ENCODE assay signal across 16 cellular contexts in the genomic region with DNA sequence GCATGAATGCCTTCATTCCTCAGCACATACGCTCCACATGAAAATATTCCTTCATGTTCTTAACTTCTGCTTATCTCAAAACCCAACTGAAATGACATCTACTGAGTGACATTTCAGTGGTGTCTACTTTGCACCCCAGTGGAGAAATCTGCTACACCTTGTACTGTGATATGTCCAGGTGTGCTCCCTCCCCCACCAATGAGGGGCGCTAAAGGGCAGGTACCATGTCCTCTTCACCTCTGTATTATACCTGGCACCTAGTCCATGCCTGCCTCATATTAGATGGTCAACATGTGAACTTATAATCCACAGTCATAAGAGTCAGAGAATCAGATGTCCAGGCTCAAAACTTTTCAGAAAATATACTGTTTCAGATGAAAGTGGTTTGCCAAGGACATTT. TPM values are rescaled to one million over a fixed set of nuclear protein-coding genes. Genes with fewer than 3 reads are reported as not detected.
A peak's percentile ranks its signal among the peaks of the same experiment; 100 is the strongest.
DNase-seq lines count a peak whose midpoint lies in the region; ATAC-seq, FAIRE-seq and TF ChIP-seq lines count a peak whose summit lies in the region.
"Had no signal": no experiment of that assay in that cellular context is flagged by ENCODE, and none has a peak within 500 bp of the region (broad histone marks: within the 10 kb centered on the region; RNA-seq: fewer than 3 reads in every experiment).

No MANE protein-coding gene starts in this region.

- no peak overlapping the region for H3K9ac ChIP-seq in keratinocyte (ENCODE audit: control insufficient read depth, extremely low read depth, insufficient read depth, low read length)

- H3K36me3 ChIP-seq in PC-9 (ENCODE audit: low read depth) (peaks cover 18% of the 10 kb centered on the region), keratinocyte (ENCODE audit: control insufficient read depth in 2 of 2, extremely low read depth in 1 of 2, insufficient read depth in 2 of 2, low read length in 2 of 2) (peaks cover 0 to 4% of the 10 kb centered on the region in 2 experiments), thyroid gland (peaks cover 7 to 11% of the 10 kb centered on the region in 2 donors)

- H3K27me3 ChIP-seq in PC-9 (ENCODE audit: insufficient read depth, low read depth) (no peaks in the 10 kb centered on the region), keratinocyte (ENCODE audit: control insufficient read depth, extremely low read depth, insufficient read depth, low read length) (no peaks in the 10 kb centered on the region), thyroid gland (no peaks in the 10 kb centered on the region)
- H3K27me3 ChIP-seq: tibial artery had no signal

- peak; percentile 18 for DNase-seq in activated CD4-positive, alpha-beta T cell treated with anti-CD3 and anti-CD28 coated beads, Interleukin-2, amount 10 ng/mL, durations not matched to agents 7 days and 5 days
- no peak for DNase-seq in activated CD4-positive, alpha-beta T cell treated with anti-CD3 and anti-CD28 coated beads for 4 hours
- no peak for DNase-seq in GM12891 (ENCODE audit: insufficient read length, low spot score)
- DNase-seq in PC-9, result no peak
- DNase-seq in keratinocyte (ENCODE audit: low read depth, low spot score), result no peak
- DNase-seq in thyroid gland, result no peak
- DNase-seq in NCI-H2171 (lab: John Stamatoyannopoulos, UW), result no peak
- DNase-seq: glutamatergic neuron, kidney glomerular epithelial cell, Right ventricle myocardium superior, tibial artery had no signal

- peak; percentile 35 for FAIRE-seq in GM12891 (lab: Jason Lieb, UNC)
- no peak for FAIRE-seq in keratinocyte (lab: Jason Lieb, UNC)

- peaks cover 18% of the 10 kb centered on the region for H3K4me1 Mint-ChIP-seq in activated CD4-positive, alpha-beta T cell treated with anti-CD3 and anti-CD28 coated beads, Interleukin-2, amount 10 ng/mL, durations not matched to agents 7 days and 5 days

- POLR2A ChIA-PET in activated CD4-positive, alpha-beta T cell treated with anti-CD3 and anti-CD28 coated beads, Interleukin-2, amount 10 ng/mL, durations not matched to agents 7 days and 5 days (lab: Charles Lee), result no interaction called here
- POLR2A ChIA-PET in PC-9 (lab: Charles Lee; ENCODE audit: unreplicated experiment), result interaction anchor here (0.5 kb wide), 1 partner anchor 229 kb away, joined by 3 read pairs; no protein-coding TSS in a partner anchor

- no peaks in the 10 kb centered on the region for H3K9me3 ChIP-seq in PC-9 (ENCODE audit: insufficient read depth, low read depth)
- H3K9me3 ChIP-seq in keratinocyte (ENCODE audit: control insufficient read depth, low read depth, low read length), result no peaks in the 10 kb centered on the region
- no peaks in the 10 kb centered on the region for H3K9me3 ChIP-seq in thyroid gland
- H3K9me3 ChIP-seq: HAP-1, tibial artery had no signal

- TF ChIP-seq CTCF in PC-9 (conservative IDR thresholded peaks at IDR 0.05) (0 out of 2 replicates have a peak, but pooled peaks have one; percentile 34), keratinocyte (optimal IDR thresholded peaks at IDR 0.05 in 1 of 3, IDR thresholded peaks at IDR 0.05 in 1 of 3, conservative IDR thresholded peaks at IDR 0.05 in 1 of 3; ENCODE audit: extremely low read depth in 1 of 3, insufficient read depth in 2 of 3, low read length in 3 of 3) (peak in 2 of 3 experiments; percentile 39 to 66), thyroid gland (IDR thresholded peaks at IDR 0.05) (no peak)

- peaks cover 24% of the 10 kb centered on the region for H3K36me3 Mint-ChIP-seq in activated CD4-positive, alpha-beta T cell treated with anti-CD3 and anti-CD28 coated beads, Interleukin-2, amount 10 ng/mL, durations not matched to agents 7 days and 5 days (ENCODE audit: low read depth)

- TF ChIP-seq POLR2A in GM12891 (IDR thresholded peaks at IDR 0.05; ENCODE audit: low read depth, low read length) (no peak), thyroid gland (IDR thresholded peaks at IDR 0.05) (no peak)

- ATAC-seq in GM19397 (IDR thresholded peaks at IDR 0.05; ENCODE audit: unreplicated experiment), result no peak

- H4K20me1 ChIP-seq in PC-9 (ENCODE audit: insufficient read depth) (no peaks in the 10 kb centered on the region), keratinocyte (ENCODE audit: control insufficient read depth, extremely low read depth, insufficient read depth, low read length) (no peaks in the 10 kb centered on the region)

- peaks cover 5% of the 10 kb centered on the region for H3K9me1 ChIP-seq in keratinocyte (ENCODE audit: control insufficient read depth, extremely low read depth, insufficient read depth, low read length)

- no peaks in the 10 kb centered on the region for H3K9me2 ChIP-seq in PC-9 (ENCODE audit: insufficient read depth)

- no peak overlapping the region for H2AFZ ChIP-seq in PC-9
- no peak overlapping the region for H2AFZ ChIP-seq in keratinocyte (ENCODE audit: control insufficient read depth, low read length)

- BruUV-seq in PC-9 (replicated peaks; lab: Mats Ljungman, UMichigan), result no TSS peak

- CTCF ChIA-PET in activated CD4-positive, alpha-beta T cell treated with anti-CD3 and anti-CD28 coated beads, Interleukin-2, amount 10 ng/mL, durations not matched to agents 7 days and 5 days (lab: Charles Lee), result interaction anchor here (0.7 to 1.5 kb wide), 4 partner anchors 9 to 478 kb away, joined by 3 to 4 read pairs (median 3); no protein-coding TSS in a partner anchor
- CTCF ChIA-PET in PC-9 (lab: Charles Lee), result no interaction called here

- H3K79me2 ChIP-seq in PC-9 (ENCODE audit: low read depth) (peaks cover 43% of the 10 kb centered on the region), keratinocyte (ENCODE audit: control insufficient read depth, insufficient read depth, low read length) (peaks cover 49% of the 10 kb centered on the region)

- H3K4me3 Mint-ChIP-seq in activated CD4-positive, alpha-beta T cell treated with anti-CD3 and anti-CD28 coated beads, Interleukin-2, amount 10 ng/mL, durations not matched to agents 7 days and 5 days, result no peak overlapping the region
- H3K4me3 Mint-ChIP-seq: activated naive CD8-positive, alpha-beta T cell had no signal

- intact Hi-C loops in PC-9 (cut with micrococcal nuclease; ENCODE audit: unreplicated experiment) (loop anchor here (5.0 kb wide), 2 partner anchors 192 to 207 kb away; no protein-coding TSS in a partner anchor), thyroid gland (cut with DNase I) (loop anchor here (10.0 kb wide), 1 partner anchor 66 kb away; no protein-coding TSS in a partner anchor)

- no peaks in the 10 kb centered on the region for H3K9me3 Mint-ChIP-seq in activated CD4-positive, alpha-beta T cell treated with anti-CD3 and anti-CD28 coated beads, Interleukin-2, amount 10 ng/mL, durations not matched to agents 7 days and 5 days

- H3K4me1 ChIP-seq in PC-9 (replicated peaks; ENCODE audit: insufficient read depth) (peaks cover 22% of the 10 kb centered on the region), keratinocyte (ENCODE audit: control insufficient read depth, extremely low read depth, insufficient read depth, low read length) (peaks cover 18% of the 10 kb centered on the region), thyroid gland (peaks cover 3 to 10% of the 10 kb centered on the region in 2 donors)

- WGBS in thyroid gland, 2 donors, result 77 to 89% methylated on average over 2 of the region's 2 CpGs

- no peak overlapping the region for H3K4me3 ChIP-seq in PC-9
- H3K4me3 ChIP-seq in keratinocyte (ENCODE audit: control insufficient read depth in 2 of 3, extremely low read depth in 1 of 3, insufficient read depth in 2 of 3, low read depth in 1 of 3, low read length in 3 of 3), result no peak overlapping the region
- H3K4me3 ChIP-seq in thyroid gland (replicated peaks in 1 of 3), result no peak overlapping the region

- H3K27me3 Mint-ChIP-seq in activated CD4-positive, alpha-beta T cell treated with anti-CD3 and anti-CD28 coated beads, Interleukin-2, amount 10 ng/mL, durations not matched to agents 7 days and 5 days, result no peaks in the 10 kb centered on the region
- H3K27me3 Mint-ChIP-seq: activated naive CD8-positive, alpha-beta T cell; progenitor cell of endocrine pancreas had no signal

- no peak overlapping the region for H3K27ac Mint-ChIP-seq in activated CD4-positive, alpha-beta T cell treated with anti-CD3 and anti-CD28 coated beads, Interleukin-2, amount 10 ng/mL, durations not matched to agents 7 days and 5 days
- H3K27ac Mint-ChIP-seq: progenitor cell of endocrine pancreas had no signal

- H3F3A ChIP-seq in PC-9 (ENCODE audit: insufficient read depth, low read depth), result peaks cover 13% of the 10 kb centered on the region

- H3K4me2 ChIP-seq in PC-9 (no peak overlapping the region), keratinocyte (ENCODE audit: control insufficient read depth, extremely low read depth, insufficient read depth, low read depth, low read length) (no peak overlapping the region)

- dilution Hi-C loops in keratinocyte (cut with MboI; ENCODE audit: extremely low pct_ligation_motif_present, low sequenced_read_pairs), result no loop called here

- H3K27ac ChIP-seq in PC-9 (no peak overlapping the region), keratinocyte (ENCODE audit: control insufficient read depth, insufficient read depth, low read length) (no peak overlapping the region), thyroid gland (no peak overlapping the region)
- H3K27ac ChIP-seq: epithelial cell of prostate, tibial artery had no signal

TF ChIP-seq in GM12891, 5 proteins besides CTCF, POLR2A, EP300 and RAD21:
- TF ChIP-seq TAF1 (IDR thresholded peaks at IDR 0.05; ENCODE audit: low read depth, low read length) (no peak), POLR2AphosphoS5 (IDR thresholded peaks at IDR 0.05; ENCODE audit: low read depth, low read length) (no peak), SPI1 (IDR thresholded peaks at IDR 0.05; ENCODE audit: low read depth, low read length) (no peak), PAX5 (IDR thresholded peaks at IDR 0.05; ENCODE audit: insufficient read depth, low read length, severe bottlenecking) (no peak), POU2F2 (IDR thresholded peaks at IDR 0.05; ENCODE audit: low read depth, low read length) (no peak)

RNA-seq across cellular contexts. Expression of a gene that starts 2.1 kb away (rescaled TPM):
- 10 to 100 TPM; 30.4 to 32.7 TPM for total RNA-seq in activated CD4-positive, alpha-beta T cell treated with anti-CD3 and anti-CD28 coated beads, Interleukin-2, amount 10 ng/mL, durations not matched to agents 7 days and 5 days
- polyA plus RNA-seq in GM12891 (2012; ENCODE audit: low read depth, missing spikeins), result 10.0 TPM
- total RNA-seq in PC-9 (2021) (14.1 and 18.8 TPM in 2 replicates), thyroid gland (10 to 100 TPM; 13.2 to 14.9 (median 13.6) TPM)
- polyA plus RNA-seq in keratinocyte, result 7.4 to 9.9 TPM (median 9.4 TPM) in 3 replicates
- 6.4 TPM for polyA plus RNA-seq in keratinocyte (2011; ENCODE audit: low read depth)
- polyA plus RNA-seq in keratinocyte (2011; cell fraction: cytosol; rRNA removed), result 6.0 and 6.8 TPM in 2 replicates
- 18.0 and 18.9 TPM in 2 replicates for polyA plus RNA-seq in keratinocyte (2011; cell fraction: nucleus; rRNA removed)
- polyA plus RNA-seq in keratinocyte (2012; ENCODE audit: low replicate concordance), result 6.3 and 8.0 TPM in 2 replicates
- polyA minus RNA-seq in keratinocyte, result 5.2 to 8.2 TPM (median 5.8 TPM) in 3 replicates
- 2.5 TPM for polyA minus RNA-seq in keratinocyte (2011; cell fraction: cytosol; rRNA and poly(A)+ RNA removed)
- 4.6 and 7.8 TPM in 2 replicates for polyA minus RNA-seq in keratinocyte (2011; cell fraction: nucleus; rRNA and poly(A)+ RNA removed)

Comparison
In these comparisons a context has a peak if more than half of its experiments do, and no peak if none do; other contexts are left out.
1. CTCF ChIP-seq: peak in PC-9 (single experiment) and keratinocyte (2 of 3); none in thyroid gland (0 of 6).